ENCODE assay signal across 16 cellular contexts in genomic region chr12:46578190-46578982, GRCh38.
"Had no signal": no experiment of that assay in that cellular context is flagged by ENCODE, and none has a peak within 500 bp of the region (broad histone marks: within the 10 kb centered on the region; RNA-seq: fewer than 3 reads in every experiment).

No MANE protein-coding gene starts in this region.

- H3K27ac ChIP-seq: brain microvascular endothelial cell, gastroesophageal sphincter, neutrophil, testis had no signal

- DNase-seq: activated B cell treated with CpG ODN at 0.5 μM for 24 hours; activated CD4-positive, alpha-beta T cell treated with anti-CD3 and anti-CD28 coated beads, Interleukin-2, amount 10 ng/mL, durations not matched to agents 7 days and 5 days; activated CD8-positive, alpha-beta memory T cell treated with anti-CD3 and anti-CD28 coated beads, Interleukin-2, amount 50 U/mL, for 48 hours; activated gamma-delta T cell; activated T-cell treated with anti-CD3 and anti-CD28 coated beads, Interleukin-2, amount 50 U/mL, for 72 hours; amygdala; brain microvascular endothelial cell; effector CD8-positive, alpha-beta T cell; islet precursor cell; naive B cell; right cardiac atrium; stimulated activated naive CD8-positive, alpha-beta T cell treated with anti-CD3 and anti-CD28 coated beads, Interleukin-15, Interleukin-2, amounts not matched to agents 100 U/mL and 50 U/mL, for 24 hours; T-helper 2 cell; testis had no signal

- H3K36me3 ChIP-seq: brain microvascular endothelial cell, gastroesophageal sphincter, neutrophil had no signal

- H3K9me3 ChIP-seq: gastroesophageal sphincter, neutrophil, testis had no signal

- H3K27me3 ChIP-seq: brain microvascular endothelial cell, gastroesophageal sphincter, neutrophil, testis had no signal

- H3K4me3 ChIP-seq: gastroesophageal sphincter, testis had no signal

- H3K4me1 ChIP-seq: testis had no signal
